1 cellular context compared by ENCODE assay signal in the genomic region with DNA sequence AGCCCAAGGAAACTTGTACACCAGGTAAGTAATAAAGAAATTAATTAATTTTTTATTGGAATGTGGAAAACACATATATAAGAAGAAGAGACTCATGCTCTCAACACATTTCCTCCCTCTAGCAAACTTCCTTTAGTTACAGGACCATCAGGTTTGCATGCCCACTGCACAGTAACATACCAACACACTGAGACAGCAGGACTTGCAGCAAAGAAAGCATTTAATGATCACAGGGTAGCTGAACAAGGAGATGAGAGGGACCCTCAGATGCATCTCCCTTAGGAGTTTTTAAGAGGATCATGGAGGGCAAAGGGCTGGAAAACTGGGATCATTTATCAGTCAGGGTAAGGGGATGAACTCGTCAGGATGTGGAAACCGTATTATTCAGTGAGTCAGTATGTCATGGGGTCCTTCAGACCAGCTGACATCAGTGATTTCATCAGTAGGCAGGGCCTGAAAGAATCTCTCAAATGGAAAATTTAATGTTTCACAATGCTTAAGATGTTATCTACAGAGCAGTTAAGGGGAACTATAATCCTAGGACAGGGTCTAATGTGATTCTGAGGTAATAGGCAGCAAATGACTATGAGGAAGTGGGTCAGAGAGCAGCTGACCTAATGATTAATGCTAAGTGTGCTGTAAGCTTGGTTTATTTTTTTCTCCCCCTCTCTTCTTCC.
TF ChIP-seq lines count a peak whose summit lies in the region.

No MANE protein-coding gene starts in this region.

TF ChIP-seq in IMR-90, 13 proteins besides CTCF, POLR2A, EP300 and RAD21 (continued from another document):
- TF ChIP-seq USF2 (IDR thresholded peaks at IDR 0.05; ENCODE audit: low read depth, low read length) (peak; percentile 77; the same call in 1 of the 2 replicates), CEBPB (IDR thresholded peaks at IDR 0.05; ENCODE audit: low read depth, low read length) (peak; percentile 95)
